In the genomic region with DNA sequence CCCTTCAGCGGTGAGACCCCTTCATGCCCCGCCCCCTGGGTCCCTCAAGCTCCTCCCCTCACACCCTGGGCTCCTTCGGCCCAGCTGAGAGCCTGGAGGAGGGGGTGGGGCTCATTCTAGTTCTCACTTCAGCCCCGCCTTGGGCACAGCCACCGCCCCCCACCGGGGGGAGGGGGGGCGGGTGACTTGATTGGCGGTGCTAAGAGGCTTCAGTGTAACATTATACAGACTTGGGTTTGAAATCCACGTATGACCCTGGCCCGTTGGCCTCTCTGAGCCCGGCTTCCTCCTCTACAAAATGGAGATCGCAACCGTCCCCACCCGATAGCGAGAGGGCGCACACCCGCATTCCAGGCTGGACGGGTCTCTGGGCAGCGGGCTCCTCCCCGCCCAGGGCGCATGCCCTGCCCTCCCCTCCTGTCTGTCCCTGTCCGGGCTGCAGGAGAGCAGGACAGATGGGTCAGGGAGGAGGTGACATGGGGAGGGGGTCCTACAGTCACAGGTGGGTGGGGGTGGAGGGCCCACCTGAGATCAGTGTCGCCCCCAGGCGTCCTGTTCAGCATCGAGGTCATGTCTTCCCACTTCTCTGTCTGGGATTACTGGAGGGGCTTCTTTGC, we compare ENCODE assay signal across 8 cellular contexts. TPM values are rescaled to one million over a fixed set of nuclear protein-coding genes. Genes with fewer than 3 reads are reported as not detected.
DNase-seq lines count a peak whose midpoint lies in the region; ATAC-seq and TF ChIP-seq lines count a peak whose summit lies in the region.

No MANE protein-coding gene starts in this region.

- H4K8ac ChIP-seq in mesendoderm (ENCODE audit: low read depth, low read length) = no peak overlapping the region

- no peaks in the 10 kb centered on the region for H3K36me3 ChIP-seq in mesendoderm (ENCODE audit: control insufficient read depth, insufficient read depth, low read length)
- no peaks in the 10 kb centered on the region for H3K36me3 ChIP-seq in subcutaneous abdominal adipose tissue (ENCODE audit: control insufficient read depth in 5 of 5, insufficient read depth in 5 of 5, low read length in 5 of 5)

- no peak overlapping the region for H2AK5ac ChIP-seq in mesendoderm (ENCODE audit: low read length)

- POLR2A ChIA-PET in HEK293T (lab: Yijun Ruan, JAX) = no interaction called here

- H3K4me3 ChIP-seq in mesendoderm (ENCODE audit: low read length) (peak overlapping the region; percentile 0), subcutaneous abdominal adipose tissue (ENCODE audit: low read depth in 1 of 5, low read length in 5 of 5) (peak overlapping the region; percentile 22 to 67 (median 62))

- no CpG with 5 or more reads among the region's 25 CpGs for WGBS in mesendoderm (ENCODE audit: extremely low coverage, insufficient coverage, low lambda C conversion rate)

- no peaks in the 10 kb centered on the region for H3K79me1 ChIP-seq in mesendoderm (ENCODE audit: low read length)

- H3K9ac ChIP-seq in mesendoderm (ENCODE audit: low read length) (peak overlapping the region; percentile 22), subcutaneous abdominal adipose tissue (ENCODE audit: low read length in 5 of 5) (peak overlapping the region in 3 of 5 donors; percentile 70 to 72 (median 72))

- no peak overlapping the region for H2BK15ac ChIP-seq in mesendoderm (replicated peaks; ENCODE audit: low read depth)

- H3K4me1 ChIP-seq in mesendoderm (ENCODE audit: control insufficient read depth, low read depth, low read length) (no peaks in the 10 kb centered on the region), subcutaneous abdominal adipose tissue (ENCODE audit: control insufficient read depth in 5 of 5, insufficient read depth in 5 of 5, low read length in 5 of 5) (peaks cover 0 to 12% (median 7%) of the 10 kb centered on the region in 5 donors)

- no peak overlapping the region for H4K5ac ChIP-seq in mesendoderm (ENCODE audit: low read length)

- no peaks in the 10 kb centered on the region for H3K27me3 ChIP-seq in mesendoderm (ENCODE audit: insufficient read depth, low read length, poor library complexity)
- H3K27me3 ChIP-seq in subcutaneous abdominal adipose tissue (ENCODE audit: control insufficient read depth in 5 of 5, insufficient read depth in 4 of 5, low read length in 5 of 5) = no peaks in the 10 kb centered on the region

- no peak for ATAC-seq in GM21825 (IDR thresholded peaks at IDR 0.05; ENCODE audit: unreplicated experiment)
- no peak for ATAC-seq in HG02840 (IDR thresholded peaks at IDR 0.05; ENCODE audit: low FRiP score, unreplicated experiment)

- H3K27ac ChIP-seq in mesendoderm (ENCODE audit: low read depth, low read length) (no peak overlapping the region), subcutaneous abdominal adipose tissue (ENCODE audit: low read depth, low read length) (no peak overlapping the region)

- H2BK120ac ChIP-seq in mesendoderm (ENCODE audit: low read depth, low read length) = no peak overlapping the region

- H3K9me3 ChIP-seq in subcutaneous abdominal adipose tissue (ENCODE audit: control insufficient read depth in 5 of 5, low read length in 5 of 5) = no peaks in the 10 kb centered on the region

- H3K4ac ChIP-seq in mesendoderm (ENCODE audit: low read depth, low read length) = no peak overlapping the region

- H3K18ac ChIP-seq in mesendoderm (ENCODE audit: low read length) = peak overlapping the region; percentile 33

- no peak overlapping the region for H3K23ac ChIP-seq in mesendoderm (ENCODE audit: low read length)

- DNase-seq in HEK293T (ENCODE audit: extremely low spot score) = peak; percentile 65
- DNase-seq in SK-N-DZ (ENCODE audit: low spot score) = peak; percentile 36
- DNase-seq in ecto neural progenitor cell (ENCODE audit: low spot score) = peak; percentile 93
- DNase-seq in mesendoderm = peak; percentile 94
- DNase-seq in GM19240 (ENCODE audit: insufficient read length, low spot score) = no peak

- H2BK5ac ChIP-seq in mesendoderm (ENCODE audit: low read length) = no peak overlapping the region

- CTCF ChIA-PET in HEK293T (lab: Yijun Ruan, JAX) = no interaction called here

- H3K56ac ChIP-seq in mesendoderm (ENCODE audit: low read length) = peak overlapping the region; percentile 87

- no peaks in the 10 kb centered on the region for H3K79me2 ChIP-seq in mesendoderm (ENCODE audit: control insufficient read depth, insufficient read depth, low read length)

- H3K4me2 ChIP-seq in mesendoderm (ENCODE audit: low read length) = peak overlapping the region; percentile 75

TF ChIP-seq in HEK293T, 16 proteins besides CTCF, POLR2A, EP300 and RAD21:
- TF ChIP-seq, protein P1, sequence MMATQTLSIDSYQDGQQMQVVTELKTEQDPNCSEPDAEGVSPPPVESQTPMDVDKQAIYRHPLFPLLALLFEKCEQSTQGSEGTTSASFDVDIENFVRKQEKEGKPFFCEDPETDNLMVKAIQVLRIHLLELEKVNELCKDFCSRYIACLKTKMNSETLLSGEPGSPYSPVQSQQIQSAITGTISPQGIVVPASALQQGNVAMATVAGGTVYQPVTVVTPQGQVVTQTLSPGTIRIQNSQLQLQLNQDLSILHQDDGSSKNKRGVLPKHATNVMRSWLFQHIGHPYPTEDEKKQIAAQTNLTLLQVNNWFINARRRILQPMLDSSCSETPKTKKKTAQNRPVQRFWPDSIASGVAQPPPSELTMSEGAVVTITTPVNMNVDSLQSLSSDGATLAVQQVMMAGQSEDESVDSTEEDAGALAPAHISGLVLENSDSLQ (IDR thresholded peaks at IDR 0.05) = peak; percentile 62; the same call in 1 of the 2 replicates
- no peak for TF ChIP-seq SUZ12 (IDR thresholded peaks at IDR 0.05)
TF ChIP-seq in HEK293T: peak in this region for 1.

RNA-seq across cellular contexts. Expression of a gene that starts 5.1 kb away (rescaled TPM):
- 0.65 TPM in 1 of 2 replicates, not detected in the other for polyA plus RNA-seq in SK-N-DZ (2014; cell fraction: cytosol; rRNA removed)
- 0.12 TPM in 1 of 2 replicates, not detected in the other for polyA plus RNA-seq in SK-N-DZ (2014; cell fraction: nucleus; rRNA removed)
- 0.86 TPM for polyA plus RNA-seq in mesendoderm (2013, experiment 1 of 2)
- 0.74 TPM for polyA plus RNA-seq in mesendoderm (2013, experiment 2 of 2)

RNA-seq across cellular contexts. Expression of a gene that starts 24.8 kb away (rescaled TPM):
- polyA plus RNA-seq in SK-N-DZ (2014; cell fraction: cytosol; rRNA removed) = 0.13 TPM in 1 of 2 replicates, not detected in the other
- polyA plus RNA-seq in SK-N-DZ (2014; cell fraction: nucleus; rRNA removed) = not detected in 2 replicates
- 0.25 TPM for polyA plus RNA-seq in mesendoderm (2013, experiment 1 of 2)
- 0.20 TPM for polyA plus RNA-seq in mesendoderm (2013, experiment 2 of 2)

RNA-seq across cellular contexts. Expression of a gene that starts 26.8 kb away (rescaled TPM):
- not detected in 2 replicates for polyA plus RNA-seq in SK-N-DZ (2014; cell fraction: cytosol; rRNA removed)
- not detected in 2 replicates for polyA plus RNA-seq in SK-N-DZ (2014; cell fraction: nucleus; rRNA removed)
- polyA plus RNA-seq in mesendoderm (2013, experiment 1 of 2) = 0.29 TPM
- polyA plus RNA-seq in mesendoderm (2013, experiment 2 of 2) = 0.28 TPM

RNA-seq across cellular contexts. Expression of a gene that starts 30.8 kb away (rescaled TPM):
- 0.06 and 0.25 TPM in 2 replicates for polyA plus RNA-seq in SK-N-DZ (2014; cell fraction: cytosol; rRNA removed)
- polyA plus RNA-seq in SK-N-DZ (2014; cell fraction: nucleus; rRNA removed) = 0.09 TPM in 1 of 2 replicates, not detected in the other
- 0.03 TPM for polyA plus RNA-seq in mesendoderm (2013, experiment 1 of 2)
- polyA plus RNA-seq in mesendoderm (2013, experiment 2 of 2) = 0.07 TPM

RNA-seq across cellular contexts. Expression of a gene that starts 44.6 kb away (rescaled TPM):
- not detected in 2 replicates for polyA plus RNA-seq in SK-N-DZ (2014; cell fraction: cytosol; rRNA removed)
- polyA plus RNA-seq in SK-N-DZ (2014; cell fraction: nucleus; rRNA removed) = not detected in 2 replicates
- polyA plus RNA-seq in mesendoderm (2013, experiment 1 of 2) = 0.03 TPM
- 0.04 TPM for polyA plus RNA-seq in mesendoderm (2013, experiment 2 of 2)
